28 cellular contexts compared by ENCODE assay signal in genomic region chr11:118973985-118974384, GRCh38. TPM values are rescaled to one million over a fixed set of nuclear protein-coding genes. Genes with fewer than 3 reads are reported as not detected.
DNase-seq lines count a peak whose midpoint lies in the region; ATAC-seq, FAIRE-seq and TF ChIP-seq lines count a peak whose summit lies in the region.
"Had no signal": no experiment of that assay in that cellular context is flagged by ENCODE, and none has a peak within 500 bp of the region (broad histone marks: within the 10 kb centered on the region; RNA-seq: fewer than 3 reads in every experiment).

No MANE protein-coding gene starts in this region.

- H3K36me3 ChIP-seq in bronchial epithelial cell (ENCODE audit: control insufficient read depth, insufficient read depth, low read length) (no peaks in the 10 kb centered on the region), left lung (no peaks in the 10 kb centered on the region), upper lobe of right lung (no peaks in the 10 kb centered on the region), GM23248 (ENCODE audit: low read depth) (no peaks in the 10 kb centered on the region)
- H3K36me3 ChIP-seq: BE2C; BLaER1 treated with 17β-estradiol and CSF1 and Interleukin-3, amounts not matched to agents 10 nM and 100 nM had no signal

- 96 to 100% methylated on average over 2 of the region's 2 CpGs for WGBS in GM23248 (ENCODE audit: low coverage in 1 of 2, low lambda C conversion rate in 2 of 2, missing lambda C conversion rate in 2 of 2), 2 experiments

- H3K4me3 Mint-ChIP-seq in progenitor cell of endocrine pancreas (ENCODE audit: low read depth) = no peak overlapping the region
- H3K4me3 Mint-ChIP-seq: CD4-positive, alpha-beta T cell; CD8-positive, alpha-beta memory T cell; H9 had no signal

- peaks cover 3% of the 10 kb centered on the region for H3K36me3 Mint-ChIP-seq in progenitor cell of endocrine pancreas (ENCODE audit: insufficient read depth)
- H3K36me3 Mint-ChIP-seq: CD14-positive monocyte had no signal

- H3K4me2 ChIP-seq in GM23248 (ENCODE audit: unreplicated experiment) = no peak overlapping the region
- H3K4me2 ChIP-seq: A549; BLaER1 treated with 17β-estradiol and CSF1 and Interleukin-3, amounts not matched to agents 10 nM and 100 nM had no signal

- H3K4me1 Mint-ChIP-seq in progenitor cell of endocrine pancreas (ENCODE audit: low read depth) = peaks cover 3% of the 10 kb centered on the region
- H3K4me1 Mint-ChIP-seq: CD14-positive monocyte; CD8-positive, alpha-beta memory T cell had no signal

- H3K9me2 ChIP-seq in GM23248 (ENCODE audit: insufficient read depth) = no peaks in the 10 kb centered on the region

- H3K4me1 ChIP-seq in left lung (no peaks in the 10 kb centered on the region), upper lobe of right lung (no peaks in the 10 kb centered on the region), GM23248 (ENCODE audit: insufficient read depth) (no peaks in the 10 kb centered on the region)
- H3K4me1 ChIP-seq: A549, BE2C had no signal

- peak; percentile 62 for FAIRE-seq in bronchial epithelial cell (lab: Jason Lieb, UNC)
- FAIRE-seq: A549, D721Med, GM12891, GM18507 had no signal

- intact Hi-C loops in left lung (cut with DNase I) = no loop called here
- intact Hi-C loops in upper lobe of right lung (cut with DNase I) = no loop called here

- no peaks in the 10 kb centered on the region for H4K20me1 ChIP-seq in GM23248 (ENCODE audit: insufficient read depth)
- H4K20me1 ChIP-seq: BLaER1 treated with 17β-estradiol and CSF1 and Interleukin-3, amounts not matched to agents 10 nM and 100 nM had no signal

- H3K9ac ChIP-seq in GM23248 = no peak overlapping the region
- H3K9ac ChIP-seq: BLaER1 treated with 17β-estradiol and CSF1 and Interleukin-3, amounts not matched to agents 10 nM and 100 nM had no signal

- DNase-seq in GM20000 (ENCODE audit: low spot score) = peak; percentile 19
- no peak for DNase-seq in bronchial epithelial cell (ENCODE audit: low read depth)
- no peak for DNase-seq in left lung
- no peak for DNase-seq in upper lobe of right lung
- DNase-seq in progenitor cell of endocrine pancreas (ENCODE audit: low spot score, unreplicated experiment) = no peak
- DNase-seq in GM23248 = no peak
- no peak for DNase-seq in NCI-H1930 (lab: John Stamatoyannopoulos, UW)
- DNase-seq: 8988T; ACHN; AML-193; BE2C; CD4-positive, alpha-beta T cell; CD8-positive, alpha-beta memory T cell; DMS 273 treated with DMSO at 0.1 percent for 48 hours; DMS53; DMS79 treated with DMSO at 0.1 percent for 48 hours; GF-D8; H9 had no signal

- peaks cover 4% of the 10 kb centered on the region for H3K9me3 Mint-ChIP-seq in progenitor cell of endocrine pancreas (ENCODE audit: low read depth)
- H3K9me3 Mint-ChIP-seq: CD4-positive, alpha-beta T cell; CD8-positive, alpha-beta memory T cell had no signal

- in situ Hi-C loops in GM23248 (cut with MboI) = no loop called here

- H3K9me3 ChIP-seq in left lung (no peaks in the 10 kb centered on the region), upper lobe of right lung (no peaks in the 10 kb centered on the region), GM23248 (ENCODE audit: low read depth) (no peaks in the 10 kb centered on the region)
- H3K9me3 ChIP-seq: A549, BE2C had no signal

- no peak overlapping the region for H3K27ac Mint-ChIP-seq in progenitor cell of endocrine pancreas
- H3K27ac Mint-ChIP-seq: CD14-positive monocyte; CD4-positive, alpha-beta T cell; H9 had no signal

- H2AFZ ChIP-seq in GM23248 = no peak overlapping the region

- H3K27me3 ChIP-seq in bronchial epithelial cell (ENCODE audit: control insufficient read depth, insufficient read depth, low read length) (peaks cover 2% of the 10 kb centered on the region), left lung (peaks cover 4 to 19% of the 10 kb centered on the region in 2 donors), upper lobe of right lung (peaks cover 6% of the 10 kb centered on the region), GM23248 (replicated peaks; ENCODE audit: insufficient read depth) (peaks cover 13% of the 10 kb centered on the region; the same call in 1 of the 2 replicates)
- H3K27me3 ChIP-seq: BE2C; BLaER1 treated with 17β-estradiol and CSF1 and Interleukin-3, amounts not matched to agents 10 nM and 100 nM had no signal

- H3K4me3 ChIP-seq in bronchial epithelial cell (ENCODE audit: low read depth, low read length) = no peak overlapping the region
- H3K4me3 ChIP-seq in left lung = no peak overlapping the region
- no peak overlapping the region for H3K4me3 ChIP-seq in upper lobe of right lung
- no peak overlapping the region for H3K4me3 ChIP-seq in GM23248
- H3K4me3 ChIP-seq: A549; BLaER1 treated with 17β-estradiol and CSF1 and Interleukin-3, amounts not matched to agents 10 nM and 100 nM had no signal

- no peak for TF ChIP-seq CTCF in GM20000 (IDR thresholded peaks at IDR 0.05; ENCODE audit: extremely low read depth, missing control alignments)
- TF ChIP-seq CTCF in bronchial epithelial cell (IDR thresholded peaks at IDR 0.05; ENCODE audit: insufficient read depth, low read length, severe bottlenecking) = no peak
- TF ChIP-seq CTCF in left lung (IDR thresholded peaks at IDR 0.05) = no peak
- TF ChIP-seq CTCF in upper lobe of right lung (IDR thresholded peaks at IDR 0.05) = no peak
- TF ChIP-seq CTCF in progenitor cell of endocrine pancreas (IDR thresholded peaks at IDR 0.05; ENCODE audit: unreplicated experiment) = no peak

- H3K27ac ChIP-seq in left lung (no peak overlapping the region), upper lobe of right lung (no peak overlapping the region), GM23248 (no peak overlapping the region)
- H3K27ac ChIP-seq: A549; BLaER1 treated with 17β-estradiol and CSF1 and Interleukin-3, amounts not matched to agents 10 nM and 100 nM had no signal

- H3K79me2 ChIP-seq in GM23248 (ENCODE audit: insufficient read depth) = no peaks in the 10 kb centered on the region

- H3K27me3 Mint-ChIP-seq in progenitor cell of endocrine pancreas = peaks cover 13% of the 10 kb centered on the region

- H3F3A ChIP-seq in GM23248 (ENCODE audit: insufficient read depth) = no peaks in the 10 kb centered on the region

- ATAC-seq in left lung (peak; percentile 94), upper lobe of right lung (peak; percentile 86)
- ATAC-seq: A549, HCT116 had no signal

RNA-seq across cellular contexts. Expression of gene FOXR1, which starts 2.4 kb away (rescaled TPM):
- total RNA-seq in bronchial epithelial cell (not detected in 2 replicates), left lung (not detected), upper lobe of right lung (not detected), progenitor cell of endocrine pancreas (not detected in 2 replicates)
- not detected in 2 replicates for total RNA-seq in GM23248 (2014; rRNA removed; shearing (Covaris generic))
- not detected in 2 replicates for polyA plus RNA-seq in GM23248 (2016; fragmentation: Nextera tagmentation; extraction: Ambion mirVana)
- total RNA-seq: CD4-positive, alpha-beta T cell; CD8-positive, alpha-beta memory T cell; Daoy; G401; H4; H9 had no signal
- polyA plus RNA-seq: A549; CD14-positive monocyte; CD8-positive, alpha-beta memory T cell had no signal

RNA-seq across cellular contexts. Expression of gene UPK2, which starts 17.9 kb away (rescaled TPM):
- 0.13 TPM in 1 of 2 replicates, not detected in the other for total RNA-seq in bronchial epithelial cell
- total RNA-seq in left lung = not detected
- not detected for total RNA-seq in upper lobe of right lung
- 0.41 TPM in 1 of 2 replicates, not detected in the other for total RNA-seq in progenitor cell of endocrine pancreas
- total RNA-seq in GM23248 (2014; rRNA removed; shearing (Covaris generic)) = not detected in 2 replicates
- polyA plus RNA-seq in GM23248 (2016; fragmentation: Nextera tagmentation; extraction: Ambion mirVana) = 0.27 and 0.28 TPM in 2 replicates
- total RNA-seq: Daoy, G401, H4 had no signal
- polyA plus RNA-seq: CD14-positive monocyte; CD8-positive, alpha-beta memory T cell had no signal

RNA-seq across cellular contexts. Expression of gene CENATAC, which starts 24.0 kb away (rescaled TPM):
- total RNA-seq in bronchial epithelial cell (21.3 and 22.5 TPM in 2 replicates), left lung (10 to 100 TPM; 34.5 to 53.0 TPM), upper lobe of right lung (59.4 TPM), progenitor cell of endocrine pancreas (56.5 and 66.6 TPM in 2 replicates)
- total RNA-seq in GM23248 (2014; rRNA removed; shearing (Covaris generic)) = 15.3 and 19.3 TPM in 2 replicates
- 10.4 and 13.1 TPM in 2 replicates for polyA plus RNA-seq in GM23248 (2016; fragmentation: Nextera tagmentation; extraction: Ambion mirVana)

RNA-seq across cellular contexts. Expression of gene RPS25, which starts 44.2 kb away (rescaled TPM):
- total RNA-seq in bronchial epithelial cell (529 and 1,126 TPM in 2 replicates), left lung (100 to 1,000 TPM; 786 to 872 TPM), upper lobe of right lung (850 TPM), progenitor cell of endocrine pancreas (1,089 and 1,112 TPM in 2 replicates)
- total RNA-seq in GM23248 (2014; rRNA removed; shearing (Covaris generic)) = 653 and 1,103 TPM in 2 replicates
- polyA plus RNA-seq in GM23248 (2016; fragmentation: Nextera tagmentation; extraction: Ambion mirVana) = 1,202 and 1,239 TPM in 2 replicates

RNA-seq across cellular contexts. Expression of gene TRAPPC4, which starts 44.6 kb away (rescaled TPM):
- total RNA-seq in bronchial epithelial cell = 115 and 123 TPM in 2 replicates
- total RNA-seq in left lung = 10 to 100 TPM; 57.1 to 66.3 TPM
- 44.6 TPM for total RNA-seq in upper lobe of right lung
- 60.3 and 60.7 TPM in 2 replicates for total RNA-seq in progenitor cell of endocrine pancreas
- 70.4 and 90.6 TPM in 2 replicates for total RNA-seq in GM23248 (2014; rRNA removed; shearing (Covaris generic))
- 207 and 210 TPM in 2 replicates for polyA plus RNA-seq in GM23248 (2016; fragmentation: Nextera tagmentation; extraction: Ambion mirVana)
